19 cellular contexts compared by ENCODE assay signal in genomic region chr11:84243629-84244263, GRCh38.
A peak's percentile ranks its signal among the peaks of the same experiment; 100 is the strongest.
DNase-seq lines count a peak whose midpoint lies in the region; ATAC-seq, FAIRE-seq and TF ChIP-seq lines count a peak whose summit lies in the region.
"Had no signal": no experiment of that assay in that cellular context is flagged by ENCODE, and none has a peak within 500 bp of the region (broad histone marks: within the 10 kb centered on the region; RNA-seq: fewer than 3 reads in every experiment).

No MANE protein-coding gene starts in this region.

- no peak overlapping the region for H3K4me3 ChIP-seq in GM12878

- no peak for TF ChIP-seq EP300 in GM12878 (IDR thresholded peaks at IDR 0.05; ENCODE audit: borderline replicate concordance in 1 of 2, control insufficient read depth in 1 of 2, low read depth in 2 of 2, low read length in 2 of 2)

- no peak for DNase-seq in GM12878 (ENCODE audit: low read depth, low spot score)
- DNase-seq in activated CD4-positive, alpha-beta memory T cell treated with anti-CD3 and anti-CD28 coated beads, Interleukin-2, amount 10 ng/mL, durations not matched to agents 7 days and 5 days: no peak
- no peak for DNase-seq in NCI-H146 (lab: John Stamatoyannopoulos, UW)
- no peak for DNase-seq in NCI-H1436 treated with DMSO at 0.1 percent for 48 hours (lab: John Stamatoyannopoulos, UW)
- DNase-seq in NCI-H128 (lab: John Stamatoyannopoulos, UW; ENCODE audit: unreplicated experiment): no peak
- DNase-seq: C1 segment of cervical spinal cord, EL, glutamatergic neuron, KG1, kidney, NCI-H187, NCI-H524, posterior cingulate gyrus, substantia nigra, T-helper 1 cell had no signal

- RAD21 ChIA-PET in GM12878 (lab: Charles Lee; ENCODE audit: unreplicated experiment): no interaction called here

- H3K4me2 ChIP-seq in GM12878 (ENCODE audit: control insufficient read depth, insufficient read depth): no peak overlapping the region

- no peak overlapping the region for H3K27ac ChIP-seq in GM12878 (ENCODE audit: control insufficient read depth, insufficient read depth)

- TF ChIP-seq RAD21 in GM12878 (IDR thresholded peaks at IDR 0.05; ENCODE audit: insufficient read depth, low read depth, low read length): no peak

- H3K4me1 ChIP-seq in GM12878 (ENCODE audit: control insufficient read depth, insufficient read depth, low read length): no peaks in the 10 kb centered on the region

- H3K4me1 Mint-ChIP-seq in activated CD4-positive, alpha-beta memory T cell treated with anti-CD3 and anti-CD28 coated beads, Interleukin-2, amount 10 ng/mL, durations not matched to agents 7 days and 5 days: no peaks in the 10 kb centered on the region

- WGBS in GM12878 (ENCODE audit: insufficient coverage, insufficient replicate concordance, low lambda C conversion rate, missing lambda C conversion rate): 0% methylated on average over 3 of the region's 3 CpGs

- no peak for FAIRE-seq in GM12878 (lab: Jason Lieb, UNC)
- FAIRE-seq: endothelial cell of umbilical vein, kidney had no signal

- SMC1A ChIA-PET in GM12878 (lab: Charles Lee; ENCODE audit: uncharacterized antibody, unreplicated experiment): no interaction called here

- H3K27me3 ChIP-seq in GM12878 (replicated peaks in 1 of 2; ENCODE audit: control insufficient read depth in 2 of 2, insufficient read depth in 2 of 2, low read length in 1 of 2): no peaks in the 10 kb centered on the region

- H3K9me3 ChIP-seq in GM12878 (replicated peaks; ENCODE audit: control insufficient read depth, insufficient read depth, low read length): no peaks in the 10 kb centered on the region

- H3K4me3 Mint-ChIP-seq in activated CD4-positive, alpha-beta memory T cell treated with anti-CD3 and anti-CD28 coated beads, Interleukin-2, amount 10 ng/mL, durations not matched to agents 7 days and 5 days: no peak overlapping the region

- no TSS peak for BruUV-seq in GM12878 (replicated peaks; lab: Mats Ljungman, UMichigan)

- H2AFZ ChIP-seq in GM12878 (ENCODE audit: control insufficient read depth, low read depth, low read length): no peak overlapping the region

- CTCF ChIA-PET in GM12878 (lab: Yijun Ruan, JAX): no interaction called here
- CTCF ChIA-PET in activated CD4-positive, alpha-beta memory T cell treated with anti-CD3 and anti-CD28 coated beads, Interleukin-2, amount 10 ng/mL, durations not matched to agents 7 days and 5 days (lab: Charles Lee): no interaction called here

- peaks cover 2% of the 10 kb centered on the region for H3K9me3 Mint-ChIP-seq in activated CD4-positive, alpha-beta memory T cell treated with anti-CD3 and anti-CD28 coated beads, Interleukin-2, amount 10 ng/mL, durations not matched to agents 7 days and 5 days

- peak; percentile 94 for ATAC-seq in GM18870 (IDR thresholded peaks at IDR 0.05; ENCODE audit: unreplicated experiment)
- peak; percentile 57 for ATAC-seq in GM21576 (IDR thresholded peaks at IDR 0.05; ENCODE audit: unreplicated experiment)
- peak; percentile 52 for ATAC-seq in HG03060 (IDR thresholded peaks at IDR 0.05; ENCODE audit: low read depth, unreplicated experiment)
- peak; percentile 77 for ATAC-seq in GM12878

- H3K36me3 ChIP-seq in GM12878 (ENCODE audit: control insufficient read depth in 2 of 2, insufficient read depth in 2 of 2, low read length in 1 of 2): no peaks in the 10 kb centered on the region

- no peaks in the 10 kb centered on the region for H3K27me3 Mint-ChIP-seq in activated CD4-positive, alpha-beta memory T cell treated with anti-CD3 and anti-CD28 coated beads, Interleukin-2, amount 10 ng/mL, durations not matched to agents 7 days and 5 days

- no peak overlapping the region for H3K9ac ChIP-seq in GM12878 (ENCODE audit: control insufficient read depth, insufficient read depth, low read length)

- no peaks in the 10 kb centered on the region for H3K36me3 Mint-ChIP-seq in activated CD4-positive, alpha-beta memory T cell treated with anti-CD3 and anti-CD28 coated beads, Interleukin-2, amount 10 ng/mL, durations not matched to agents 7 days and 5 days (ENCODE audit: low read depth)

- intact Hi-C loops in GM12878 (cut with micrococcal nuclease; ENCODE audit: unreplicated experiment): loop anchor here (5.0 kb wide), 1 partner anchor 271 kb away; no protein-coding TSS in a partner anchor

- no peaks in the 10 kb centered on the region for H4K20me1 ChIP-seq in GM12878 (ENCODE audit: control insufficient read depth, insufficient read depth)

- POLR2A ChIA-PET in GM12878 (lab: Charles Lee): no interaction called here
- POLR2A ChIA-PET in activated CD4-positive, alpha-beta memory T cell treated with anti-CD3 and anti-CD28 coated beads, Interleukin-2, amount 10 ng/mL, durations not matched to agents 7 days and 5 days (lab: Charles Lee): no interaction called here

- no peak for TF ChIP-seq CTCF in GM12878 (IDR thresholded peaks at IDR 0.05 in 2 of 3, conservative IDR thresholded peaks at IDR 0.05 in 1 of 3; ENCODE audit: control insufficient read depth in 2 of 3, extremely low read depth in 1 of 3, insufficient read depth in 1 of 3, low read depth in 3 of 3, low read length in 3 of 3)

- in situ Hi-C loops in GM12878 (cut with MboI): no loop called here

- TF ChIP-seq POLR2A in GM12878 (IDR thresholded peaks at IDR 0.05; ENCODE audit: low read depth, low read length): no peak

- H3K79me2 ChIP-seq in GM12878 (ENCODE audit: control insufficient read depth, insufficient read depth, low read length): no peaks in the 10 kb centered on the region

- H3K27ac Mint-ChIP-seq in activated CD4-positive, alpha-beta memory T cell treated with anti-CD3 and anti-CD28 coated beads, Interleukin-2, amount 10 ng/mL, durations not matched to agents 7 days and 5 days: no peak overlapping the region

TF ChIP-seq in GM12878, 131 proteins besides CTCF, POLR2A, EP300 and RAD21 (continues in another document):
- TF ChIP-seq JUNB (IDR thresholded peaks at IDR 0.05) (peak; percentile 97), MEF2A (IDR thresholded peaks at IDR 0.05; ENCODE audit: insufficient read depth, low read depth, low read length) (0 out of 2 replicates have a peak, but pooled peaks have one; percentile 5), TAF1 (IDR thresholded peaks at IDR 0.05; ENCODE audit: borderline replicate concordance, low read depth, low read length) (no peak), EED (IDR thresholded peaks at IDR 0.05; ENCODE audit: low read depth) (peak; percentile 42; the same call in 1 of the 2 replicates), IRF4 (IDR thresholded peaks at IDR 0.05; ENCODE audit: low read depth, low read length) (peak; percentile 70; the same call in 1 of the 2 replicates), RUNX3 (IDR thresholded peaks at IDR 0.05; ENCODE audit: low read length) (peak; percentile 68), GABPA (IDR thresholded peaks at IDR 0.05; ENCODE audit: low read depth) (peak; percentile 40; the same call in 1 of the 2 replicates), MXI1 (IDR thresholded peaks at IDR 0.05; ENCODE audit: low read depth, low read length) (no peak), PML (IDR thresholded peaks at IDR 0.05; ENCODE audit: low read length) (0 out of 2 replicates have a peak, but pooled peaks have one; percentile 38), NBN (IDR thresholded peaks at IDR 0.05) (no peak), CREM (IDR thresholded peaks at IDR 0.05; ENCODE audit: low read depth) (peak; percentile 56; the same call in 1 of the 2 replicates), NFIC (IDR thresholded peaks at IDR 0.05; ENCODE audit: low read depth, low read length) (peak; percentile 91), FOXM1 (IDR thresholded peaks at IDR 0.05; ENCODE audit: low read depth, low read length) (peak; percentile 83; the same call in 1 of the 2 replicates), PBX3 (IDR thresholded peaks at IDR 0.05; ENCODE audit: insufficient replicate concordance, low read depth, low read length) (no peak), ELK1 (IDR thresholded peaks at IDR 0.05; ENCODE audit: low read depth, low read length) (no peak), ATF2 (IDR thresholded peaks at IDR 0.05; ENCODE audit: low read length) (peak; percentile 70), NFYA (IDR thresholded peaks at IDR 0.05; ENCODE audit: borderline replicate concordance, low read depth, low read length) (no peak), CBFB (IDR thresholded peaks at IDR 0.05; ENCODE audit: low read depth) (0 out of 2 replicates have a peak, but pooled peaks have one; percentile 26)
